In the genomic region with DNA sequence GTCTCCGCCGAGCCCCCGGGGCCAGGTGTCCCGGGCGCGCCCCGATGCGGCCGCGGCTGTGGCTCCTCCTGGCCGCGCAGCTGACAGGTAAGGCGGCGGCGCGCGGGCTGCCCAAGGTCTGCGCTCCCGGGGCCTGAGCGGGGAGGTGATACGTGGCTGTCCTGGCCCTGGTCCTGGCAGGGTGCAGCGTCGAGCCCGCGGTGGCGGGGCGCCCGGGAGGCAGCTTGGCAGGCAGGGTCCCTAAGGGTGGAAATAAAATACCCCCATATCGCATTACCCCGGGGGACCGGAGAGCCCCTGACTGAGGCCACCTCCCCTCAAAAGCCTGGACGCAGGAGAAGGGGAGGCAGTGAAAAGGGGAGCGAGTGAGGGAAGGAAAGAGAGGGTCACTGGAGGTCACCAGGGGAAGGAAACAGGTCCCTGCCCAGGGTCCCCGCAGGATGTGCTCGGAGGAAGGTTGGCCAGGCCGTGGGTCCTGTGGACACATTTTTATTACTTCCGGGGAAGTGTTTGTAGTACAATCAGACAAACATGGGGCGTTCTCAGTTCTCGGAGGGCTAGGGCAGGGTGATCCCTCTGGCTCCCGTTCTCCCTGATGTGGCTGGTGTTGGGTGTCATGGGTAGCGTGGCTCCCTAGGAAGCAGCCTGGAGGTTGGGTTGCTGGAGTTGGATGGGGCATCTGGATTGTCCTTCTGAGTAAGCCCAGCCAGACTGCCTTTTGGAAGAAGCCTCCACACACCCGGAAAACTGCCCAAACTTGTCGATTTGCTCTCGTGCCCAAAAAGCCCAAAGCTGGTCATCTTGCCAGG, we compare ENCODE assay signal across 16 cellular contexts. TPM values are rescaled to one million over a fixed set of nuclear protein-coding genes. Genes with fewer than 3 reads are reported as not detected.
DNase-seq lines count a peak whose midpoint lies in the region; ATAC-seq and TF ChIP-seq lines count a peak whose summit lies in the region.
"Not testable (repeated sequence)": the region's sequence is repeated elsewhere in the genome, so short reads cannot be mapped to it uniquely, and the experiment has no call there.
"Had no signal": no experiment of that assay in that cellular context is flagged by ENCODE, and none has a peak within 500 bp of the region (broad histone marks: within the 10 kb centered on the region; RNA-seq: fewer than 3 reads in every experiment).

No MANE protein-coding gene starts in this region.

- not testable (repeated sequence) for H3K4me3 Mint-ChIP-seq in activated T-cell treated with anti-CD3 and anti-CD28 coated beads, Interleukin-2, amount 50 U/mL, for 4 hours
- peak overlapping the region; percentile 34 for H3K4me3 Mint-ChIP-seq in glutamatergic neuron (ENCODE audit: unreplicated experiment)
- peak overlapping the region; percentile 44 to 64 for H3K4me3 Mint-ChIP-seq in stimulated activated naive CD8-positive, alpha-beta T cell treated with anti-CD3 and anti-CD28 coated beads, Interleukin-15, amount 100 ng/mL, for 72 hours

- H3K9me3 Mint-ChIP-seq in activated T-cell treated with anti-CD3 and anti-CD28 coated beads, Interleukin-2, amount 50 U/mL, for 4 hours; glutamatergic neuron (ENCODE audit: unreplicated experiment); stimulated activated naive CD8-positive, alpha-beta T cell treated with anti-CD3 and anti-CD28 coated beads, Interleukin-15, amount 100 ng/mL, for 72 hours: not testable (repeated sequence)

- not testable (repeated sequence) for H3K4me1 ChIP-seq in NT2/D1 (ENCODE audit: insufficient read depth, insufficient read length); neuronal stem cell (ENCODE audit: control insufficient read depth in 2 of 2, insufficient read depth in 1 of 2, low read depth in 1 of 2, low read length in 2 of 2)

- peak; percentile 27 to 58 for ATAC-seq in activated T-cell treated with anti-CD3 and anti-CD28 coated beads, Interleukin-2, amount 50 U/mL, for 4 hours
- ATAC-seq in stimulated activated naive CD8-positive, alpha-beta T cell treated with anti-CD3 and anti-CD28 coated beads, Interleukin-15, amount 100 ng/mL, for 72 hours: peak; percentile 52

- not testable (repeated sequence) for H3K4me1 Mint-ChIP-seq in activated T-cell treated with anti-CD3 and anti-CD28 coated beads, Interleukin-2, amount 50 U/mL, for 4 hours (ENCODE audit: low read depth); glutamatergic neuron (ENCODE audit: low read depth, unreplicated experiment); stimulated activated naive CD8-positive, alpha-beta T cell treated with anti-CD3 and anti-CD28 coated beads, Interleukin-15, amount 100 ng/mL, for 72 hours

- not testable (repeated sequence) for H2AFZ ChIP-seq in neuronal stem cell (ENCODE audit: low read length)

- DNase-seq in GM03348 (ENCODE audit: low spot score) (peak; percentile 0), glutamatergic neuron (peak; percentile 26), iPS-NIHi7 (ENCODE audit: extremely low spot score) (peak; percentile 26)
- not testable (repeated sequence) for DNase-seq in NT2/D1 (ENCODE audit: low read depth, low spot score); activated T-cell treated with anti-CD3 and anti-CD28 coated beads, Interleukin-2, amount 50 U/mL, for 4 hours; neuronal stem cell (ENCODE audit: low spot score); stimulated activated naive CD8-positive, alpha-beta T cell treated with anti-CD3 and anti-CD28 coated beads, Interleukin-15, amount 100 ng/mL, for 72 hours

- not testable (repeated sequence) for H3K14ac ChIP-seq in neuronal stem cell (ENCODE audit: low read length)

- H3K27ac Mint-ChIP-seq in glutamatergic neuron (ENCODE audit: unreplicated experiment); stimulated activated naive CD8-positive, alpha-beta T cell treated with anti-CD3 and anti-CD28 coated beads, Interleukin-15, amount 100 ng/mL, for 72 hours: not testable (repeated sequence)

- H2BK12ac ChIP-seq in neuronal stem cell (ENCODE audit: low read length): not testable (repeated sequence)

- not testable (repeated sequence) for H2BK5ac ChIP-seq in neuronal stem cell (ENCODE audit: low read length)

- H2BK120ac ChIP-seq in neuronal stem cell (ENCODE audit: low read depth, low read length): not testable (repeated sequence)

- not testable (repeated sequence) for H3K27ac ChIP-seq in neuronal stem cell (replicated peaks; ENCODE audit: low read length)

- not testable (repeated sequence) for H3K18ac ChIP-seq in neuronal stem cell (ENCODE audit: low read length)

- not testable (repeated sequence) for H2BK15ac ChIP-seq in neuronal stem cell (ENCODE audit: low read length)

- H3K27me3 Mint-ChIP-seq in activated T-cell treated with anti-CD3 and anti-CD28 coated beads, Interleukin-2, amount 50 U/mL, for 4 hours (ENCODE audit: low read depth): peaks cover 30% of the 10 kb centered on the region
- not testable (repeated sequence) for H3K27me3 Mint-ChIP-seq in glutamatergic neuron (ENCODE audit: unreplicated experiment)
- peaks cover 18% of the 10 kb centered on the region for H3K27me3 Mint-ChIP-seq in stimulated activated naive CD8-positive, alpha-beta T cell treated with anti-CD3 and anti-CD28 coated beads, Interleukin-15, amount 100 ng/mL, for 72 hours

- H3K36me3 ChIP-seq in NT2/D1 (ENCODE audit: insufficient read depth, insufficient read length, low read length); neuronal stem cell (replicated peaks in 1 of 2; ENCODE audit: control insufficient read depth in 2 of 2, insufficient read depth in 2 of 2, low read length in 2 of 2): not testable (repeated sequence)

- H3K4me2 ChIP-seq in neuronal stem cell (ENCODE audit: insufficient read depth, low read length, poor library complexity, severe bottlenecking): peak overlapping the region; percentile 40

- H3K79me1 ChIP-seq in neuronal stem cell (ENCODE audit: low read depth, low read length): not testable (repeated sequence)

- H4K8ac ChIP-seq in neuronal stem cell (ENCODE audit: low read depth, low read length): not testable (repeated sequence)

- WGBS in neuronal stem cell (ENCODE audit: extremely low coverage in 2 of 2, insufficient read length in 2 of 2, insufficient replicate concordance in 1 of 2), 2 donors: no CpG with 5 or more reads among the region's 44 CpGs

- H3K4me3 ChIP-seq in NT2/D1 (ENCODE audit: insufficient read length, low read depth): peak overlapping the region; percentile 4
- not testable (repeated sequence) for H3K4me3 ChIP-seq in neuronal stem cell (ENCODE audit: low read length in 2 of 2)

- H3K36me3 Mint-ChIP-seq in activated T-cell treated with anti-CD3 and anti-CD28 coated beads, Interleukin-2, amount 50 U/mL, for 4 hours (ENCODE audit: insufficient read depth); glutamatergic neuron (ENCODE audit: unreplicated experiment): not testable (repeated sequence)

- H3K27me3 ChIP-seq in NT2/D1 (ENCODE audit: insufficient read depth, insufficient read length): peaks cover 30% of the 10 kb centered on the region
- peaks cover 0 to 20% (median 4%) of the 10 kb centered on the region in 3 experiments for H3K27me3 ChIP-seq in neuronal stem cell (ENCODE audit: control insufficient read depth in 3 of 3, insufficient read depth in 3 of 3, low read depth in 1 of 3, low read length in 3 of 3)

- H2AK5ac ChIP-seq in neuronal stem cell (ENCODE audit: low read depth, low read length): not testable (repeated sequence)

- TF ChIP-seq CTCF in glutamatergic neuron (IDR thresholded peaks at IDR 0.05; ENCODE audit: partially characterized antibody, unreplicated experiment): not testable (repeated sequence)

- H3K9ac ChIP-seq in NT2/D1 (ENCODE audit: insufficient read length, low read depth); neuronal stem cell (ENCODE audit: low read depth, low read length, poor library complexity): not testable (repeated sequence)

- H4K91ac ChIP-seq in neuronal stem cell (ENCODE audit: low read depth, low read length, poor library complexity): not testable (repeated sequence)

- H3K9me3 ChIP-seq in NT2/D1 (ENCODE audit: insufficient read depth, low read length); neuronal stem cell (replicated peaks in 1 of 2; ENCODE audit: control insufficient read depth in 2 of 2, insufficient read depth in 1 of 2, low read depth in 1 of 2, low read length in 2 of 2): not testable (repeated sequence)

- not testable (repeated sequence) for H3K4ac ChIP-seq in neuronal stem cell (ENCODE audit: low read length)

- not testable (repeated sequence) for H3K23ac ChIP-seq in neuronal stem cell (ENCODE audit: low read depth, low read length, poor library complexity)

RNA-seq across cellular contexts. Expression of a gene that starts 0.4 kb away (rescaled TPM):
- under 1 TPM; 0.11 to 0.21 (median 0.18) TPM for total RNA-seq in activated T-cell treated with anti-CD3 and anti-CD28 coated beads, Interleukin-2, amount 50 U/mL, for 4 hours
- total RNA-seq in glutamatergic neuron (ENCODE audit: unreplicated experiment): not detected
- polyA plus RNA-seq in neuronal stem cell (2013, experiment 1 of 2): 0.01 TPM
- polyA plus RNA-seq in neuronal stem cell (2013, experiment 2 of 2): not detected
- total RNA-seq: activated B cell treated with CpG ODN at 0.5 μM for 24 hours, fibroblast of villous mesenchyme, OCI-LY7, osteoblast, renal cortical epithelial cell had no signal
- polyA plus RNA-seq: AG04450, BJ, heart left ventricle, liver had no signal

RNA-seq across cellular contexts. Expression of a gene that starts 19.4 kb away (rescaled TPM):
- under 1 TPM; 0.16 to 0.33 (median 0.32) TPM for total RNA-seq in activated T-cell treated with anti-CD3 and anti-CD28 coated beads, Interleukin-2, amount 50 U/mL, for 4 hours
- total RNA-seq in glutamatergic neuron (ENCODE audit: unreplicated experiment): 0.27 TPM
- polyA plus RNA-seq in neuronal stem cell (2013, experiment 1 of 2): 0.15 TPM
- 0.14 TPM for polyA plus RNA-seq in neuronal stem cell (2013, experiment 2 of 2)
- total RNA-seq: OCI-LY7 had no signal
